24 cellular contexts compared by ENCODE assay signal in the genomic region with DNA sequence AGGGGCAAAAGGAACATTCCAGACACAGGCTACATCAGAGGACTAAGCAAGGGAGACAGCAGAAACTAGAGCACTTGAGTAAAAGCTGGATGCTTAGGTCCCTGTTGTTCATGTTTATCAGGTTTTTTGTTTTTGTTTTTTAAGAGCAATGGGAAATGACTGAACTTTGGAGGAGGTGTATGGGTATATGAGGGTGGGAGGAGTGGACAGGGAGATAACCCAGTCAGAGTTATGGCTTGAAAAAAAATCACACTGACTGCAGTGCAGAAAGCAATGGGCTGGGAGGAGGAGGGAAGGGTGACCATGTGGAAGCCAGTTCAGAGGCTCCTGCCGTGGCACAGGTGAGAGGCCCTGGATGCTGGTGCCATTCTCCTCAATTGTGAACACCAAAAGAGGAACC.
"Had no signal": no experiment of that assay in that cellular context is flagged by ENCODE, and none has a peak within 500 bp of the region (broad histone marks: within the 10 kb centered on the region; RNA-seq: fewer than 3 reads in every experiment).

No MANE protein-coding gene starts in this region.

- H3K27ac Mint-ChIP-seq: immature natural killer cell; natural killer cell treated with Interleukin-12 subunit alpha and Interleukin-12 subunit beta and Interleukin-15 and Interleukin-18, amount 100 ng/mL, for 72 hours; progenitor cell of endocrine pancreas; type B pancreatic cell had no signal

- H3K27me3 Mint-ChIP-seq: naive thymus-derived CD4-positive, alpha-beta T cell; natural killer cell treated with Interleukin-12 subunit alpha and Interleukin-12 subunit beta and Interleukin-15 and Interleukin-18, amount 100 ng/mL, for 72 hours; progenitor cell of endocrine pancreas; stimulated activated naive CD8-positive, alpha-beta T cell treated with anti-CD3 and anti-CD28 coated beads, Interleukin-15, amount 100 ng/mL, for 72 hours; type B pancreatic cell had no signal

- H3K9me3 Mint-ChIP-seq: immature natural killer cell; mesothelial cell of epicardium; naive thymus-derived CD4-positive, alpha-beta T cell; natural killer cell treated with Interleukin-12 subunit alpha and Interleukin-12 subunit beta and Interleukin-15 and Interleukin-18, amount 100 ng/mL, for 72 hours; stimulated activated effector memory CD8-positive, alpha-beta T cell treated with anti-CD3 and anti-CD28 coated beads, Interleukin-12 subunit alpha, Interleukin-12 subunit beta, amount 100 ng/mL, for 72 hours; stimulated activated naive CD8-positive, alpha-beta T cell treated with anti-CD3 and anti-CD28 coated beads, Interleukin-15, amount 100 ng/mL, for 72 hours; type B pancreatic cell had no signal

- DNase-seq: hypothalamus; immature natural killer cell; kidney; left colon; left lung; lower lobe of right lung; mammary epithelial cell; mesenchymal stem cell; mucosa of descending colon; naive thymus-derived CD4-positive, alpha-beta T cell; ovary; right lobe of liver; stimulated activated CD4-positive, alpha-beta T cell treated with anti-CD3 and anti-CD28 coated beads, Interleukin-4, amount 100 ng/mL, for 24 hours; stimulated activated naive CD4-positive, alpha-beta T cell treated with Interleukin-2 at 50 U/mL for 16 hours; stimulated activated naive CD8-positive, alpha-beta T cell treated with anti-CD3 and anti-CD28 coated beads, Interleukin-15, amount 100 ng/mL, for 72 hours; substantia nigra; uterus had no signal

- H3K4me3 Mint-ChIP-seq: immature natural killer cell; mesothelial cell of epicardium; naive thymus-derived CD4-positive, alpha-beta T cell; natural killer cell treated with Interleukin-12 subunit alpha and Interleukin-12 subunit beta and Interleukin-15 and Interleukin-18, amount 100 ng/mL, for 72 hours; stimulated activated effector memory CD8-positive, alpha-beta T cell treated with anti-CD3 and anti-CD28 coated beads, Interleukin-12 subunit alpha, Interleukin-12 subunit beta, amount 100 ng/mL, for 72 hours; stimulated activated naive CD8-positive, alpha-beta T cell treated with anti-CD3 and anti-CD28 coated beads, Interleukin-15, amount 100 ng/mL, for 72 hours; type B pancreatic cell had no signal

- ATAC-seq: left colon; left lung; lower lobe of right lung; mucosa of descending colon; naive thymus-derived CD4-positive, alpha-beta T cell; natural killer cell treated with Interleukin-12 subunit alpha and Interleukin-12 subunit beta and Interleukin-15 and Interleukin-18, amount 100 ng/mL, for 72 hours; right lobe of liver; stimulated activated effector memory CD8-positive, alpha-beta T cell treated with anti-CD3 and anti-CD28 coated beads, Interleukin-12 subunit alpha, Interleukin-12 subunit beta, amount 100 ng/mL, for 72 hours; stimulated activated naive CD8-positive, alpha-beta T cell treated with anti-CD3 and anti-CD28 coated beads, Interleukin-15, amount 100 ng/mL, for 72 hours had no signal

- H3K36me3 Mint-ChIP-seq: natural killer cell treated with Interleukin-12 subunit alpha and Interleukin-12 subunit beta and Interleukin-15 and Interleukin-18, amount 100 ng/mL, for 72 hours had no signal

- H3K4me1 Mint-ChIP-seq: immature natural killer cell; naive thymus-derived CD4-positive, alpha-beta T cell; stimulated activated effector memory CD8-positive, alpha-beta T cell treated with anti-CD3 and anti-CD28 coated beads, Interleukin-12 subunit alpha, Interleukin-12 subunit beta, amount 100 ng/mL, for 72 hours; stimulated activated naive CD8-positive, alpha-beta T cell treated with anti-CD3 and anti-CD28 coated beads, Interleukin-15, amount 100 ng/mL, for 72 hours had no signal

- H3K9me3 ChIP-seq: left lung, lower lobe of right lung, mucosa of descending colon, ovary, right atrium auricular region, right lobe of liver, tibial nerve, uterus had no signal
